In the genomic region with DNA sequence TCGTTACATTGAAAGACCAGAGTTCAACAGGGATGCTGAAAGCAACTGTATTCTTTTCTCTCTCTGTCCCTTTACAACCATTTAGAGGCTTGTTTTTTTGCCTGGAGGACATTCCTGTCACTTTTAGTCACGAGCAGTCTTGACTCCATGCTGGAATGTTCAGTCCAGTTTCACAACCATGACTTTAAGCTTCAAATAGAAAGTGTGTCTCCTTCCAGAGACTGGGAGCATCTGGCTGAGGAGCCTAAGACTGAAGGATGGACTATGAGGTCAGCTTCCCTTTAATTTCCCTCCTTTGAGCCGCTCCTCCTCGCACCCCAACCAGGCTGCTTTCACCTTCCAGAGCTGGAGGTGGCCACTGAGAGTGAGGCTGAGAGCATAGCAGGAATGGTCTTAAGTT, we compare ENCODE assay signal across 20 cellular contexts. TPM values are rescaled to one million over a fixed set of nuclear protein-coding genes. Genes with fewer than 3 reads are reported as not detected.
A peak's percentile ranks its signal among the peaks of the same experiment; 100 is the strongest.
DNase-seq lines count a peak whose midpoint lies in the region; ATAC-seq and TF ChIP-seq lines count a peak whose summit lies in the region.
"Had no signal": no experiment of that assay in that cellular context is flagged by ENCODE, and none has a peak within 500 bp of the region (broad histone marks: within the 10 kb centered on the region; RNA-seq: fewer than 3 reads in every experiment).

No MANE protein-coding gene starts in this region.

- H3K4me1 ChIP-seq in ES-I3 (ENCODE audit: insufficient read depth, low read length) (peaks cover 13% of the 10 kb centered on the region), Panc1 (ENCODE audit: control insufficient read depth, insufficient read depth, low read length) (peaks cover 8% of the 10 kb centered on the region), heart right ventricle (peaks cover 0 to 48% (median 17%) of the 10 kb centered on the region in 9 donors), GM23248 (ENCODE audit: insufficient read depth) (no peaks in the 10 kb centered on the region)

- H3K9ac ChIP-seq in ES-I3 (ENCODE audit: low read depth, low read length) (0 out of 2 replicates have a peak overlapping the region, but pooled peaks have one; percentile 2), GM23248 (no peak overlapping the region)
- H3K9ac ChIP-seq: KMS-11 had no signal

- H3K79me2 ChIP-seq in GM23248 (ENCODE audit: insufficient read depth): no peaks in the 10 kb centered on the region

- CTCF ChIA-PET in Panc1 (lab: Charles Lee): no interaction called here

- H3K4me2 ChIP-seq in GM23248 (ENCODE audit: unreplicated experiment): no peak overlapping the region
- H3K4me2 ChIP-seq: KMS-11 had no signal

- intact Hi-C loops in Panc1 (cut with micrococcal nuclease; ENCODE audit: unreplicated experiment) (no loop called here), heart right ventricle (cut with DNase I) (no loop called here), sciatic nerve (cut with DNase I) (no loop called here), posterior cingulate gyrus (cut with DNase I) (no loop called here)

- POLR2A ChIA-PET in Panc1 (lab: Charles Lee): interaction anchor here (0.6 kb wide), 1 partner anchor 267 kb away, joined by 11 read pairs; no protein-coding TSS in a partner anchor

- H3K27ac ChIP-seq in Panc1 (ENCODE audit: low read length) (no peak overlapping the region), heart right ventricle (peak overlapping the region; percentile 44 to 87 (median 72)), GM23248 (no peak overlapping the region)
- H3K27ac ChIP-seq: KMS-11 had no signal

- 26 to 40% methylated on average over 4 of the region's 4 CpGs for WGBS in heart right ventricle, 2 donors
- 8 to 13% methylated on average over 4 of the region's 4 CpGs for WGBS in GM23248 (ENCODE audit: low coverage in 1 of 2, low lambda C conversion rate in 2 of 2, missing lambda C conversion rate in 2 of 2), 2 experiments

- no TSS peak for BruUV-seq in Panc1 (replicated peaks; lab: Mats Ljungman, UMichigan)

- in situ Hi-C loops in Panc1 (cut with HindIII; ENCODE audit: low pct_unique_long_range_greater_than_20kb, low sequenced_read_pairs) (no loop called here), GM13977 (cut with MboI; ENCODE audit: low pct_unique_long_range_greater_than_20kb, low sequenced_read_pairs, unreplicated experiment) (no loop called here), GM23248 (cut with MboI) (no loop called here)

- H2AFZ ChIP-seq in GM23248: no peak overlapping the region

- H3F3A ChIP-seq in GM23248 (ENCODE audit: insufficient read depth): no peaks in the 10 kb centered on the region

- ATAC-seq in Panc1: peak; percentile 37; the same call in 1 of the 2 replicates
- ATAC-seq in heart right ventricle: peak; percentile 36 to 86 (median 70)
- peak; percentile 58 for ATAC-seq in sciatic nerve
- ATAC-seq: T-helper 17 cell had no signal

- H3K36me3 ChIP-seq in ES-I3 (ENCODE audit: insufficient read depth, low read length) (no peaks in the 10 kb centered on the region), Panc1 (ENCODE audit: control insufficient read depth, insufficient read depth, low read length) (no peaks in the 10 kb centered on the region), heart right ventricle (no peaks in the 10 kb centered on the region), GM23248 (ENCODE audit: low read depth) (no peaks in the 10 kb centered on the region)

- H3K9me3 ChIP-seq in ES-I3 (ENCODE audit: control insufficient read depth, insufficient read depth, low read length) (no peaks in the 10 kb centered on the region), Panc1 (ENCODE audit: control insufficient read depth, insufficient read depth, low read depth, low read length) (no peaks in the 10 kb centered on the region), heart right ventricle (no peaks in the 10 kb centered on the region), GM23248 (ENCODE audit: low read depth) (no peaks in the 10 kb centered on the region)

- no peak overlapping the region for H3K4me3 ChIP-seq in Panc1 (ENCODE audit: low read depth in 2 of 2, low read length in 2 of 2)
- peak overlapping the region in 4 of 10 donors; percentile 14 to 26 (median 15) for H3K4me3 ChIP-seq in heart right ventricle
- H3K4me3 ChIP-seq in GM23248: no peak overlapping the region

- no peaks in the 10 kb centered on the region for H3K9me2 ChIP-seq in GM23248 (ENCODE audit: insufficient read depth)

- H3K27me3 ChIP-seq in Panc1 (ENCODE audit: control insufficient read depth, insufficient read depth, low read length): no peaks in the 10 kb centered on the region
- no peaks in the 10 kb centered on the region for H3K27me3 ChIP-seq in heart right ventricle
- no peaks in the 10 kb centered on the region for H3K27me3 ChIP-seq in GM23248 (replicated peaks; ENCODE audit: insufficient read depth)

- no peaks in the 10 kb centered on the region for H4K20me1 ChIP-seq in GM23248 (ENCODE audit: insufficient read depth)

- DNase-seq in Panc1 (ENCODE audit: low read depth, low spot score): no peak
- no peak for DNase-seq in heart right ventricle
- DNase-seq in sciatic nerve (ENCODE audit: low spot score): no peak
- DNase-seq in kidney glomerular epithelial cell (lab: John Stamatoyannopoulos, UW): no peak
- no peak for DNase-seq in GM13977 (ENCODE audit: low spot score)
- DNase-seq in posterior cingulate gyrus: no peak
- DNase-seq in GM23248: no peak
- DNase-seq: activated CD4-positive, CD25-positive, alpha-beta regulatory T cell; GDM1; hippocampal formation; NCI-H1105 treated with DMSO at 0.1 percent for 48 hours; NCI-H2171 treated with DMSO at 0.1 percent for 48 hours; stimulated activated CD4-positive, alpha-beta T cell treated with anti-CD3 and anti-CD28 coated beads, Interleukin-4, amount 100 ng/mL, for 1 hour; T-helper 17 cell had no signal

- TF ChIP-seq CTCF in Panc1 (IDR thresholded peaks at IDR 0.05): no peak
- TF ChIP-seq CTCF in heart right ventricle (IDR thresholded peaks at IDR 0.05): no peak
- no peak for TF ChIP-seq CTCF in GM13977 (IDR thresholded peaks at IDR 0.05; ENCODE audit: extremely low read depth, insufficient read depth, missing control alignments)

RNA-seq across cellular contexts. Expression of a gene that starts 10.5 kb away (rescaled TPM):
- 0.03 TPM for total RNA-seq in Panc1 (2021; ENCODE audit: unreplicated experiment)
- polyA plus RNA-seq in Panc1 (2012; ENCODE audit: insufficient read length): not detected
- total RNA-seq in heart right ventricle: 1,000 to 10,000 TPM in 5 of 10 donors, 100 to 1,000 TPM in 5; 505 to 1,252 (median 983) TPM
- 100 to 1,000 TPM in 1 of 2 donors, 10 to 100 TPM in 1; 43.1 to 174 TPM for polyA plus RNA-seq in heart right ventricle
- 0.49 TPM for total RNA-seq in sciatic nerve
- total RNA-seq in GM23248 (2014; rRNA removed; shearing (Covaris generic)): not detected in 2 replicates
- polyA plus RNA-seq in GM23248 (2016; fragmentation: Nextera tagmentation; extraction: Ambion mirVana): not detected in 2 replicates
- total RNA-seq: activated T-helper 1 cell treated with anti-CD3 and anti-CD28 coated beads, Interleukin-12 subunit alpha, Interleukin-12 subunit beta, Interleukin-2, Interleukin-4 antibody, amounts not matched to agents 30 ng/mL and 10 ng/mL and 1 ng/mL, durations not matched to agents 14 hours and 24 hours and 36 hours; bronchial epithelial cell had no signal

RNA-seq across cellular contexts. Expression of a gene that starts 27.2 kb away (rescaled TPM):
- total RNA-seq in Panc1 (2021; ENCODE audit: unreplicated experiment) (not detected), heart right ventricle (not detected), sciatic nerve (not detected)
- polyA plus RNA-seq in Panc1 (2012; ENCODE audit: insufficient read length): not detected
- polyA plus RNA-seq in heart right ventricle (not detected), GM23248 (2016; fragmentation: Nextera tagmentation; extraction: Ambion mirVana) (not detected in 2 replicates)
- not detected in 2 replicates for total RNA-seq in GM23248 (2014; rRNA removed; shearing (Covaris generic))
- total RNA-seq: activated T-helper 1 cell treated with anti-CD3 and anti-CD28 coated beads, Interleukin-12 subunit alpha, Interleukin-12 subunit beta, Interleukin-2, Interleukin-4 antibody, amounts not matched to agents 30 ng/mL and 10 ng/mL and 1 ng/mL, durations not matched to agents 14 hours and 24 hours and 36 hours; bronchial epithelial cell; H7; omental fat pad; T-helper 17 cell had no signal

Comparison
In these comparisons a context has a peak if more than half of its experiments do, and no peak if none do; other contexts are left out.
1. H3K27ac ChIP-seq: peak in heart right ventricle (10 of 10); none in Panc1 (single experiment) and GM23248 (single experiment).
2. RNA of a gene that starts 10.5 kb away (total RNA-seq): 505 to 1,252 TPM in heart right ventricle; 0.49 TPM in sciatic nerve (single experiment), 0.03 TPM in Panc1 (single experiment) and not detected in GM23248; every median in the first group is over 100 times any median in the second.
3. Peak in every context shown above with its lines, with median percentiles within 50 percentile points of each other: ATAC-seq.